In the genomic region with DNA sequence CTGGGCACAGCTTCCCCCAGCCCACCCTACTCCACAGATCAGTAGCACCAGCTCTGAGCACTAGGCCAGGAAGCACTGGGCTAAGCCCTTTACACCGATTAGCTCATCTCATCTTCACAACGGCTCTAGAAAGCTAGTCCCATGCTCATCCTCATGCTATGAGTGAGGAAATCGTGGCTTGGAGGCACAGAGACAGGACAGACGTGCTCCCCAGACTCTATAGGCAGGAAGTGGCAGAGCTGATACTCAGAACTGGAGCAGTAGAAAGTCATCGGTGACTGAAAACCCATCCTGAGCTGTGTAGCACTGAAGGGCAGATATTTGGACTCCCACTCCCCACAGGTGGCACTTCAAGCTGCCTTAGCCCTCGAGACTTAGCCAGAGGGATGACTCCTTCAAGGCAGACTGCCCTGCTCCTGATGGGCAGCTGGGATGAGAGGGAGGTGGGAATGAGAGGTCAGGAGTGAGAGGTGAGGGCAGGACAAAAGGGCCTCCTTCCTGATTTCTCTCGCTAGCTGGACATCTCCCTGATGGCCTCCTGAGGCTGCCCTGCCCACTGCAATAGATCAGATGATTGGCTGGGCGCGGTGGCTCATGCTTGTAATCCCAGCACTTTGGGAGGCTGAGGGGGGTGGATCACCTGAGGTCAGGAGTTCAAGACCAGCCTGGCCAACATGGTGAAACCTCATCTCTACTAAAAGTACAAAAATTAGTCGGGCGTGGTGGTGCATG, we compare ENCODE assay signal across 13 cellular contexts. TPM values are rescaled to one million over a fixed set of nuclear protein-coding genes. Genes with fewer than 3 reads are reported as not detected.
DNase-seq lines count a peak whose midpoint lies in the region; ATAC-seq lines count a peak whose summit lies in the region.
"Had no signal": no experiment of that assay in that cellular context is flagged by ENCODE, and none has a peak within 500 bp of the region (broad histone marks: within the 10 kb centered on the region; RNA-seq: fewer than 3 reads in every experiment).

No MANE protein-coding gene starts in this region.

- peak; percentile 86 to 98 for ATAC-seq in activated naive CD4-positive, alpha-beta T cell treated with anti-CD3 and anti-CD28 coated beads, Interleukin-2, amount 50 U/mL, for 72 hours
- ATAC-seq in HG03378 (IDR thresholded peaks at IDR 0.05; ENCODE audit: unreplicated experiment) (no peak), HG02840 (IDR thresholded peaks at IDR 0.05; ENCODE audit: low FRiP score, unreplicated experiment) (no peak), GM19467 (IDR thresholded peaks at IDR 0.05; ENCODE audit: unreplicated experiment) (no peak)
- ATAC-seq: heart right ventricle had no signal

- peaks cover 5 to 8% of the 10 kb centered on the region in 2 donors for H3K9me3 Mint-ChIP-seq in activated naive CD4-positive, alpha-beta T cell treated with anti-CD3 and anti-CD28 coated beads, Interleukin-2, amount 50 U/mL, for 72 hours
- H3K9me3 Mint-ChIP-seq: brain had no signal

- DNase-seq in EL (peak; percentile 11), kidney glomerular epithelial cell (lab: John Stamatoyannopoulos, UW) (no peak)
- peak; percentile 42 for DNase-seq in activated CD4-positive, alpha-beta T cell treated with anti-CD3 and anti-CD28 coated beads, Interleukin-2, amount 50 U/mL, for 1 hour
- peak; percentile 68 to 80 for DNase-seq in activated naive CD4-positive, alpha-beta T cell treated with anti-CD3 and anti-CD28 coated beads, Interleukin-2, amount 50 U/mL, for 72 hours (ENCODE audit: low spot score in 2 of 2)
- peak; percentile 40 for DNase-seq in stimulated activated CD4-positive, alpha-beta T cell treated with anti-CD3 and anti-CD28 coated beads, Interleukin-2, amount 100 ng/mL, for 4 hours (ENCODE audit: low read depth)
- DNase-seq: BE2C, heart right ventricle, NCI-H524 had no signal

- peaks cover 70 to 97% of the 10 kb centered on the region in 2 donors for H3K36me3 Mint-ChIP-seq in activated naive CD4-positive, alpha-beta T cell treated with anti-CD3 and anti-CD28 coated beads, Interleukin-2, amount 50 U/mL, for 72 hours
- H3K36me3 Mint-ChIP-seq: brain had no signal

- H3K27ac Mint-ChIP-seq in activated naive CD4-positive, alpha-beta T cell treated with anti-CD3 and anti-CD28 coated beads, Interleukin-2, amount 50 U/mL, for 72 hours: peak overlapping the region in 1 of 2 donors; percentile 100
- H3K27ac Mint-ChIP-seq: brain had no signal

RNA-seq across cellular contexts. Expression of a gene that starts 9.7 kb away (rescaled TPM):
- total RNA-seq in activated naive CD4-positive, alpha-beta T cell treated with anti-CD3 and anti-CD28 coated beads, Interleukin-2, amount 50 U/mL, for 72 hours: 100 to 1,000 TPM; 227 to 294 TPM
- total RNA-seq: lung microvascular endothelial cell had no signal

RNA-seq across cellular contexts. Expression of a gene that starts 49.3 kb away (rescaled TPM):
- total RNA-seq in activated naive CD4-positive, alpha-beta T cell treated with anti-CD3 and anti-CD28 coated beads, Interleukin-2, amount 50 U/mL, for 72 hours: 10 to 100 TPM; 10.2 to 10.9 TPM

Comparison
In these comparisons a context has a peak if more than half of its experiments do, and no peak if none do; other contexts are left out.
1. ATAC-seq: peak in activated naive CD4-positive, alpha-beta T cell treated with anti-CD3 and anti-CD28 coated beads, Interleukin-2, amount 50 U/mL, for 72 hours (2 of 2); none in HG03378 (single experiment), HG02840 (single experiment) and GM19467 (single experiment).